8 cellular contexts compared by ENCODE assay signal in the genomic region with DNA sequence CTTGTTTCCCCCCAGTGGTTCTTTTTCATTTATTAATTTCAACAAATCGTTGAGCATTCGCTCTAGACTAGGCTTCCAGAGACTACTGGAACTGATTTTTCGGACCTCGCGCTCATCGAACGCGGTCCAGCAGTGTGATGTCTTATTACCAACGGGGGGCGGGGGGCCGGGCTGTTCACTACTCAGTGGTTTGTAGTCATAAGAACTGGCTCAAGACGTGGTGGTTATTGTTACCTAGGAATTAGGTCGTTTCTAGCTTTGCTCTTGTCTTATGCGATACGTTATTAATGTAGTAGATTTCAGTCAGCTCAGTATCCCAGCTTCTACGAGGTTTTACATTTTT. TPM values are rescaled to one million over a fixed set of nuclear protein-coding genes. Genes with fewer than 3 reads are reported as not detected.
A peak's percentile ranks its signal among the peaks of the same experiment; 100 is the strongest.
DNase-seq lines count a peak whose midpoint lies in the region; ATAC-seq, FAIRE-seq and TF ChIP-seq lines count a peak whose summit lies in the region.

No MANE protein-coding gene starts in this region.

- TF ChIP-seq CTCF in GM20000 (IDR thresholded peaks at IDR 0.05; ENCODE audit: extremely low read depth, missing control alignments) (no peak), D721Med (IDR thresholded peaks at IDR 0.05; ENCODE audit: insufficient read depth, missing control alignments) (no peak)

- H3K4me1 ChIP-seq in CD4-positive, CD25-positive, alpha-beta regulatory T cell (ENCODE audit: control insufficient read depth, insufficient read depth, low read length, poor library complexity, severe bottlenecking): peaks cover 31% of the 10 kb centered on the region

- DNase-seq in CD4-positive, CD25-positive, alpha-beta regulatory T cell: no peak
- DNase-seq in iPS-NIHi7 (ENCODE audit: extremely low spot score) (peak; percentile 38), GM20000 (ENCODE audit: low spot score) (no peak), D721Med (ENCODE audit: insufficient read length, low spot score) (no peak), NCI-H1048 (lab: John Stamatoyannopoulos, UW) (no peak)
- no peak for DNase-seq in stimulated activated naive CD8-positive, alpha-beta T cell treated with anti-CD3 and anti-CD28 coated beads, Interleukin-15, amount 100 ng/mL, for 72 hours

- H3K27ac Mint-ChIP-seq in CD4-positive, CD25-positive, alpha-beta regulatory T cell: peak overlapping the region; percentile 98 to 99 (median 99)
- peak overlapping the region; percentile 99 to 100 for H3K27ac Mint-ChIP-seq in stimulated activated naive CD8-positive, alpha-beta T cell treated with anti-CD3 and anti-CD28 coated beads, Interleukin-15, amount 100 ng/mL, for 72 hours

- peaks cover 25% of the 10 kb centered on the region for H3K36me3 Mint-ChIP-seq in CD4-positive, CD25-positive, alpha-beta regulatory T cell

- no peak for FAIRE-seq in D721Med (lab: Jason Lieb, UNC)

- H3K36me3 ChIP-seq in CD4-positive, CD25-positive, alpha-beta regulatory T cell (ENCODE audit: control insufficient read depth, insufficient read depth, low read length): peaks cover 42% of the 10 kb centered on the region

- H3K27me3 Mint-ChIP-seq in CD4-positive, CD25-positive, alpha-beta regulatory T cell: no peaks in the 10 kb centered on the region
- H3K27me3 Mint-ChIP-seq in stimulated activated naive CD8-positive, alpha-beta T cell treated with anti-CD3 and anti-CD28 coated beads, Interleukin-15, amount 100 ng/mL, for 72 hours: no peaks in the 10 kb centered on the region

- no peaks in the 10 kb centered on the region for H3K9me3 Mint-ChIP-seq in CD4-positive, CD25-positive, alpha-beta regulatory T cell
- H3K9me3 Mint-ChIP-seq in stimulated activated naive CD8-positive, alpha-beta T cell treated with anti-CD3 and anti-CD28 coated beads, Interleukin-15, amount 100 ng/mL, for 72 hours: no peaks in the 10 kb centered on the region

- peak overlapping the region; percentile 93 for H3K4me3 ChIP-seq in CD4-positive, CD25-positive, alpha-beta regulatory T cell (ENCODE audit: low read depth, low read length)

- peak overlapping the region; percentile 90 for H3K27ac ChIP-seq in CD4-positive, CD25-positive, alpha-beta regulatory T cell (ENCODE audit: insufficient read depth, low read length, poor library complexity, severe bottlenecking)
- H3K27ac ChIP-seq in adipose tissue (ENCODE audit: low read depth, low read length): peak overlapping the region; percentile 70

- H3K4me1 Mint-ChIP-seq in CD4-positive, CD25-positive, alpha-beta regulatory T cell: peaks cover 24 to 39% (median 33%) of the 10 kb centered on the region in 4 donors
- peaks cover 33% of the 10 kb centered on the region for H3K4me1 Mint-ChIP-seq in stimulated activated naive CD8-positive, alpha-beta T cell treated with anti-CD3 and anti-CD28 coated beads, Interleukin-15, amount 100 ng/mL, for 72 hours

- H3K9me3 ChIP-seq in CD4-positive, CD25-positive, alpha-beta regulatory T cell (ENCODE audit: control insufficient read depth in 2 of 2, low read length in 2 of 2): no peaks in the 10 kb centered on the region

- peak overlapping the region; percentile 94 to 97 (median 97) for H3K4me3 Mint-ChIP-seq in CD4-positive, CD25-positive, alpha-beta regulatory T cell
- peak overlapping the region; percentile 91 to 96 for H3K4me3 Mint-ChIP-seq in stimulated activated naive CD8-positive, alpha-beta T cell treated with anti-CD3 and anti-CD28 coated beads, Interleukin-15, amount 100 ng/mL, for 72 hours

- no peaks in the 10 kb centered on the region for H3K27me3 ChIP-seq in CD4-positive, CD25-positive, alpha-beta regulatory T cell (ENCODE audit: control insufficient read depth, insufficient read depth, low read length)

- WGBS in adipose tissue, 3 donors: 0 to 1% (median 1%) methylated on average over 16 of the region's 16 CpGs

- no peak for ATAC-seq in CD4-positive, CD25-positive, alpha-beta regulatory T cell (ENCODE audit: low read depth in 2 of 2)
- ATAC-seq in HG03039 (IDR thresholded peaks at IDR 0.05; ENCODE audit: unreplicated experiment): peak; percentile 11
- peak; percentile 1 for ATAC-seq in stimulated activated naive CD8-positive, alpha-beta T cell treated with anti-CD3 and anti-CD28 coated beads, Interleukin-15, amount 100 ng/mL, for 72 hours

RNA-seq across cellular contexts. Expression of a gene that starts 0.9 kb away (rescaled TPM):
- total RNA-seq in CD4-positive, CD25-positive, alpha-beta regulatory T cell: 395 TPM
- 10 to 100 TPM; 29.6 to 44.3 (median 37.7) TPM for polyA plus RNA-seq in CD4-positive, CD25-positive, alpha-beta regulatory T cell
- polyA plus RNA-seq in adipose tissue: 10 to 100 TPM; 54.6 to 76.0 (median 60.2) TPM

Comparison
In these comparisons a context has a peak if more than half of its experiments do, and no peak if none do; other contexts are left out.
1. ATAC-seq: peak in HG03039 (single experiment) and stimulated activated naive CD8-positive, alpha-beta T cell treated with anti-CD3 and anti-CD28 coated beads, Interleukin-15, amount 100 ng/mL, for 72 hours (single experiment); none in CD4-positive, CD25-positive, alpha-beta regulatory T cell (0 of 2).